In genomic region chr5:72281764-72282499, GRCh38 we compare ENCODE assay signal across 12 cellular contexts. TPM values are rescaled to one million over a fixed set of nuclear protein-coding genes. Genes with fewer than 3 reads are reported as not detected.
DNase-seq lines count a peak whose midpoint lies in the region; ATAC-seq and TF ChIP-seq lines count a peak whose summit lies in the region.
"Had no signal": no experiment of that assay in that cellular context is flagged by ENCODE, and none has a peak within 500 bp of the region (broad histone marks: within the 10 kb centered on the region; RNA-seq: fewer than 3 reads in every experiment).

No MANE protein-coding gene starts in this region.

- H3K4me1 Mint-ChIP-seq in type B pancreatic cell (ENCODE audit: unreplicated experiment): peaks cover 10% of the 10 kb centered on the region

- intact Hi-C loops in left ventricle myocardium superior (cut with micrococcal nuclease): no loop called here

- H3K36me3 Mint-ChIP-seq in type B pancreatic cell: peaks cover 44% of the 10 kb centered on the region
- H3K36me3 Mint-ChIP-seq: natural killer cell had no signal

- H3K27ac ChIP-seq in VCaP: peak overlapping the region; percentile 56

- H3K27ac Mint-ChIP-seq in type B pancreatic cell: peak overlapping the region; percentile 72
- H3K27ac Mint-ChIP-seq: CD4-positive, alpha-beta T cell; natural killer cell had no signal

- peak overlapping the region; percentile 18 for H3K4me3 Mint-ChIP-seq in type B pancreatic cell
- H3K4me3 Mint-ChIP-seq: CD4-positive, alpha-beta T cell; natural killer cell had no signal

- no peaks in the 10 kb centered on the region for H3K27me3 Mint-ChIP-seq in type B pancreatic cell
- H3K27me3 Mint-ChIP-seq: CD4-positive, alpha-beta T cell had no signal

- no peaks in the 10 kb centered on the region for H3K9me3 Mint-ChIP-seq in type B pancreatic cell
- H3K9me3 Mint-ChIP-seq: CD4-positive, alpha-beta T cell; natural killer cell had no signal

- no peak for TF ChIP-seq CTCF in VCaP (conservative IDR thresholded peaks at IDR 0.05)
- no peak for TF ChIP-seq CTCF in type B pancreatic cell (conservative IDR thresholded peaks at IDR 0.05)

- DNase-seq in NCI-H2171 treated with DMSO at 0.1 percent for 48 hours (lab: John Stamatoyannopoulos, UW) (peak; percentile 41), NCI-H2171 (lab: John Stamatoyannopoulos, UW) (no peak), left ventricle myocardium superior (no peak), type B pancreatic cell (ENCODE audit: extremely low spot score, unreplicated experiment) (no peak), UCSD-AML1 (lab: John Stamatoyannopoulos, UW; ENCODE audit: unreplicated experiment) (no peak), putamen (ENCODE audit: low spot score) (no peak)
- DNase-seq: activated naive CD4-positive, alpha-beta T cell treated with anti-CD3 and anti-CD28 coated beads, Interleukin-2, amount 50 U/mL, for 16 hours; CD4-positive, alpha-beta T cell; GOT3; natural killer cell had no signal

- peak; percentile 82 for ATAC-seq in left ventricle myocardium superior
- ATAC-seq in HG03108 (IDR thresholded peaks at IDR 0.05; ENCODE audit: unreplicated experiment): no peak
- ATAC-seq: natural killer cell had no signal

RNA-seq across cellular contexts. Expression of gene MRPS27, which starts 38.1 kb away (rescaled TPM):
- total RNA-seq in left ventricle myocardium superior: 80.1 TPM
- total RNA-seq in type B pancreatic cell (ENCODE audit: low replicate concordance): 60.6 and 66.3 TPM in 2 replicates

RNA-seq across cellular contexts. Expression of gene PTCD2, which starts 38.2 kb away (rescaled TPM):
- total RNA-seq in left ventricle myocardium superior (17.7 TPM), type B pancreatic cell (ENCODE audit: low replicate concordance) (8.5 and 12.1 TPM in 2 replicates)
